In genomic region chr4:154014401-154015105, GRCh38 we compare ENCODE assay signal across 16 cellular contexts.
DNase-seq lines count a peak whose midpoint lies in the region; ATAC-seq and TF ChIP-seq lines count a peak whose summit lies in the region.
"Had no signal": no experiment of that assay in that cellular context is flagged by ENCODE, and none has a peak within 500 bp of the region (broad histone marks: within the 10 kb centered on the region; RNA-seq: fewer than 3 reads in every experiment).

No MANE protein-coding gene starts in this region.

- peaks cover 2% of the 10 kb centered on the region for H3K4me1 Mint-ChIP-seq in mesothelial cell of epicardium
- H3K4me1 Mint-ChIP-seq: CD8-positive, alpha-beta memory T cell had no signal

- H3K27ac Mint-ChIP-seq in mesothelial cell of epicardium: peak overlapping the region; percentile 7
- H3K27ac Mint-ChIP-seq: CD8-positive, alpha-beta memory T cell; H9 had no signal

- H3K4me1 ChIP-seq in esophagus muscularis mucosa: peaks cover 0 to 33% (median 28%) of the 10 kb centered on the region in 4 donors
- no peaks in the 10 kb centered on the region for H3K4me1 ChIP-seq in urinary bladder (ENCODE audit: insufficient read depth)
- H3K4me1 ChIP-seq in uterus: no peaks in the 10 kb centered on the region
- H3K4me1 ChIP-seq in lower lobe of right lung: no peaks in the 10 kb centered on the region
- H3K4me1 ChIP-seq: BE2C had no signal

- no peak overlapping the region for H3K4me3 Mint-ChIP-seq in mesothelial cell of epicardium
- H3K4me3 Mint-ChIP-seq: CD8-positive, alpha-beta memory T cell; H9 had no signal

- no peak for ATAC-seq in lower lobe of right lung

- no peaks in the 10 kb centered on the region for H3K9me3 Mint-ChIP-seq in mesothelial cell of epicardium
- H3K9me3 Mint-ChIP-seq: CD8-positive, alpha-beta memory T cell; H9 had no signal

- no peaks in the 10 kb centered on the region for H3K36me3 ChIP-seq in esophagus muscularis mucosa
- no peaks in the 10 kb centered on the region for H3K36me3 ChIP-seq in urinary bladder (ENCODE audit: insufficient read depth)
- H3K36me3 ChIP-seq in uterus: no peaks in the 10 kb centered on the region
- no peaks in the 10 kb centered on the region for H3K36me3 ChIP-seq in lower lobe of right lung
- H3K36me3 ChIP-seq: BE2C had no signal

- DNase-seq in NCI-H82 treated with DMSO at 0.1 percent for 48 hours (lab: John Stamatoyannopoulos, UW; ENCODE audit: unreplicated experiment) (peak; percentile 93), esophagus muscularis mucosa (ENCODE audit: extremely low spot score) (no peak), mesothelial cell of epicardium (ENCODE audit: low spot score in 2 of 2, unreplicated experiment in 2 of 2) (no peak), globus pallidus (ENCODE audit: low spot score) (no peak), uterus (no peak), lower lobe of right lung (no peak)
- DNase-seq: BE2C; CD8-positive, alpha-beta memory T cell; DMS153; H9; KG1; NCI-H1092; NCI-H187; NCI-H446; PC-9 had no signal

- 29% methylated on average over 4 of the region's 5 CpGs for WGBS in esophagus muscularis mucosa
- 20% methylated on average over 5 of the region's 5 CpGs for WGBS in urinary bladder

- TF ChIP-seq EP300 in esophagus muscularis mucosa (IDR thresholded peaks at IDR 0.05): no peak

- TF ChIP-seq CTCF in esophagus muscularis mucosa (IDR thresholded peaks at IDR 0.05) (no peak), mesothelial cell of epicardium (IDR thresholded peaks at IDR 0.05; ENCODE audit: unreplicated experiment) (no peak), uterus (IDR thresholded peaks at IDR 0.05) (no peak), lower lobe of right lung (IDR thresholded peaks at IDR 0.05) (no peak)

- H3K27me3 ChIP-seq in esophagus muscularis mucosa (no peaks in the 10 kb centered on the region), uterus (no peaks in the 10 kb centered on the region), lower lobe of right lung (ENCODE audit: low read depth) (no peaks in the 10 kb centered on the region)
- H3K27me3 ChIP-seq: BE2C had no signal

- H3K27ac ChIP-seq in esophagus muscularis mucosa (replicated peaks in 1 of 4): peak overlapping the region; percentile 27 to 38 (median 32)
- peak overlapping the region; percentile 33 for H3K27ac ChIP-seq in urinary bladder (ENCODE audit: low read depth)
- no peak overlapping the region for H3K27ac ChIP-seq in uterus
- H3K27ac ChIP-seq in lower lobe of right lung: no peak overlapping the region
- H3K27ac ChIP-seq: PC-9 had no signal

- no peaks in the 10 kb centered on the region for H3K9me3 ChIP-seq in esophagus muscularis mucosa
- no peaks in the 10 kb centered on the region for H3K9me3 ChIP-seq in uterus
- no peaks in the 10 kb centered on the region for H3K9me3 ChIP-seq in lower lobe of right lung
- H3K9me3 ChIP-seq: BE2C had no signal

- H3K4me3 ChIP-seq in esophagus muscularis mucosa (no peak overlapping the region), urinary bladder (ENCODE audit: low read depth, low read length) (no peak overlapping the region), uterus (no peak overlapping the region), lower lobe of right lung (no peak overlapping the region)
- H3K4me3 ChIP-seq: PC-9 had no signal

- H3K27me3 Mint-ChIP-seq in mesothelial cell of epicardium (ENCODE audit: low read depth): no peaks in the 10 kb centered on the region

- H3K36me3 Mint-ChIP-seq in mesothelial cell of epicardium: no peaks in the 10 kb centered on the region
- H3K36me3 Mint-ChIP-seq: CD8-positive, alpha-beta memory T cell had no signal

- TF ChIP-seq POLR2A in esophagus muscularis mucosa (IDR thresholded peaks at IDR 0.05; ENCODE audit: low read depth) (no peak), uterus (IDR thresholded peaks at IDR 0.05) (no peak)

- intact Hi-C loops in esophagus muscularis mucosa (cut with DNase I): no loop called here
- intact Hi-C loops in uterus (cut with DNase I; ENCODE audit: low total_unique reads): no loop called here
- intact Hi-C loops in lower lobe of right lung (cut with DNase I): no loop called here

Comparison
In these comparisons a context has a peak if more than half of its experiments do, and no peak if none do; other contexts are left out.
1. H3K27ac ChIP-seq: peak in esophagus muscularis mucosa (4 of 4) and urinary bladder (single experiment); none in uterus (0 of 2) and lower lobe of right lung (single experiment).